In the genomic region with DNA sequence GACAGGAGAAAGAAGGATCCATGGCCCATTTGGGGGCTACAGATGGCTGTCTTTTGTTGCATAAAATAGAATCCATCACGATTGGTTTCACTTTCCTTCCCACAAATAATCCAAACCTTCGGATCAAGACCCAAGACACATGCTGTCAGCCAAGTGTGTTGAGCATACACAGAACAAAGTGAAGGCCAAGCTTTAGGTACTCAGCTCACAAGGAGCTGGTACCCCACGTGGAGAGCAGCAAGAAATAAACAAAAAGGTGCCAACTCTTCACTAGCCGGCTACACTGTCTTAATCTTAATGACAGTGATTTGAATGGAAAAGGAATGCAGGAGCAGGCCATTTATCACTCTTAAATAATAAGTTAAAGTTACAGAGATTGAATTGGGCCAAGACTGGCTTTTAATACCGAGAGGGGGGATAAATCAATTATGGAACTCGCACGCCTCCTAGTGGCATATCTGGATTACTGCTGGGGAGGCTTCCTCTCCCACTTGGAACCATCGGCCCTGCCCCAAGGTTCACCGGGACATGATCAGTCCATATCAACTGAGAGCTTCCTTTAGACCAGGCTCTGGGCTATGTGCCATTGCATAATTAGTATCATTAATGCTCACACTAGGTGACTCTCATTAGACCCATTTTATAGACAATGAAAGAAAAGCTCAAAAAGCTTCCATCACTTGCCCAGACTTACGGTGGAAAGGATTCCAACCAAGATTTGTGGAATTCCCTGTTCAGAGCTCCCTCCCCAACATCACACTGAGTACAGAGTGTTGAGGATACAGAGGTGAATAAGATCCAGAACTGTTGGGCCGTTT, we compare ENCODE assay signal across 8 cellular contexts.
DNase-seq lines count a peak whose midpoint lies in the region; ATAC-seq and TF ChIP-seq lines count a peak whose summit lies in the region.

No MANE protein-coding gene starts in this region.

- POLR2A ChIA-PET in CD4-positive, alpha-beta T cell (lab: Charles Lee): no interaction called here

- no peak for ATAC-seq in CD4-positive, alpha-beta T cell (ENCODE audit: poor library complexity)
- ATAC-seq in GM18517 (IDR thresholded peaks at IDR 0.05; ENCODE audit: unreplicated experiment): no peak

- no peaks in the 10 kb centered on the region for H3K79me2 ChIP-seq in mesendoderm (ENCODE audit: control insufficient read depth, insufficient read depth, low read length)

- no peak overlapping the region for H3K27ac ChIP-seq in CD4-positive, alpha-beta T cell (ENCODE audit: low read depth, low read length)
- no peak overlapping the region for H3K27ac ChIP-seq in mesendoderm (ENCODE audit: low read depth, low read length)
- H3K27ac ChIP-seq in suprapubic skin: peak overlapping the region; percentile 36

- no peak overlapping the region for H3K23ac ChIP-seq in mesendoderm (ENCODE audit: low read length)

- intact Hi-C loops in CD4-positive, alpha-beta T cell (cut with DNase I, micrococcal nuclease): no loop called here

- no peaks in the 10 kb centered on the region for H3K36me3 ChIP-seq in mesendoderm (ENCODE audit: control insufficient read depth, insufficient read depth, low read length)
- H3K36me3 ChIP-seq in suprapubic skin: no peaks in the 10 kb centered on the region

- H3K9me3 ChIP-seq in CD4-positive, alpha-beta T cell (ENCODE audit: control insufficient read depth, low read length): no peaks in the 10 kb centered on the region
- H3K9me3 ChIP-seq in suprapubic skin: no peaks in the 10 kb centered on the region

- DNase-seq in CD4-positive, alpha-beta T cell: no peak
- peak; percentile 54 for DNase-seq in GM19240 (ENCODE audit: insufficient read length, low spot score)
- DNase-seq in LoVo (ENCODE audit: low spot score): peak; percentile 52
- peak; percentile 69 for DNase-seq in SW480 (ENCODE audit: low spot score)
- peak; percentile 67 for DNase-seq in endothelial cell (ENCODE audit: low spot score)
- peak; percentile 70 for DNase-seq in mesendoderm
- peak in 1 of 2 donors; percentile 73 for DNase-seq in suprapubic skin (ENCODE audit: low spot score in 2 of 2)

- H3K18ac ChIP-seq in mesendoderm (ENCODE audit: low read length): no peak overlapping the region

- H3K4me3 Mint-ChIP-seq in CD4-positive, alpha-beta T cell: no peak overlapping the region
- no peak overlapping the region for H3K4me3 Mint-ChIP-seq in endothelial cell (ENCODE audit: unreplicated experiment)

- H2BK120ac ChIP-seq in mesendoderm (ENCODE audit: low read depth, low read length): no peak overlapping the region

- no peak overlapping the region for H3K4ac ChIP-seq in mesendoderm (ENCODE audit: low read depth, low read length)

- H3K9ac ChIP-seq in mesendoderm (ENCODE audit: low read length): no peak overlapping the region

- H3K4me1 Mint-ChIP-seq in CD4-positive, alpha-beta T cell (ENCODE audit: low read depth): no peaks in the 10 kb centered on the region
- H3K4me1 Mint-ChIP-seq in endothelial cell (ENCODE audit: unreplicated experiment): no peaks in the 10 kb centered on the region

- no peak overlapping the region for H4K5ac ChIP-seq in mesendoderm (ENCODE audit: low read length)

- H3K27ac Mint-ChIP-seq in CD4-positive, alpha-beta T cell: no peak overlapping the region
- H3K27ac Mint-ChIP-seq in endothelial cell (ENCODE audit: unreplicated experiment): no peak overlapping the region

- H2BK5ac ChIP-seq in mesendoderm (ENCODE audit: low read length): no peak overlapping the region

- no peak for TF ChIP-seq EP300 in suprapubic skin (IDR thresholded peaks at IDR 0.05)

- H2BK15ac ChIP-seq in mesendoderm (replicated peaks; ENCODE audit: low read depth): no peak overlapping the region

- TF ChIP-seq CTCF in CD4-positive, alpha-beta T cell (IDR thresholded peaks at IDR 0.05): peak; percentile 57
- TF ChIP-seq CTCF in endothelial cell (IDR thresholded peaks at IDR 0.05; ENCODE audit: unreplicated experiment) (peak; percentile 84), suprapubic skin (IDR thresholded peaks at IDR 0.05) (peak; percentile 79 to 81)

- TF ChIP-seq POLR2A in suprapubic skin (IDR thresholded peaks at IDR 0.05): no peak

- no peak overlapping the region for H3K56ac ChIP-seq in mesendoderm (ENCODE audit: low read length)

- no peaks in the 10 kb centered on the region for H3K36me3 Mint-ChIP-seq in CD4-positive, alpha-beta T cell (ENCODE audit: low read depth)
- H3K36me3 Mint-ChIP-seq in endothelial cell (ENCODE audit: low read depth, unreplicated experiment): no peaks in the 10 kb centered on the region

- no CpG with 5 or more reads among the region's 11 CpGs for WGBS in mesendoderm (ENCODE audit: extremely low coverage, insufficient coverage, low lambda C conversion rate)
- WGBS in suprapubic skin: 27% methylated on average over 11 of the region's 11 CpGs

- no peak overlapping the region for H3K4me2 ChIP-seq in mesendoderm (ENCODE audit: low read length)

- H4K8ac ChIP-seq in mesendoderm (ENCODE audit: low read depth, low read length): no peak overlapping the region

- H3K9me3 Mint-ChIP-seq in CD4-positive, alpha-beta T cell: peaks cover 2% of the 10 kb centered on the region
- H3K9me3 Mint-ChIP-seq in endothelial cell (ENCODE audit: unreplicated experiment): no peaks in the 10 kb centered on the region

- H3K27me3 ChIP-seq in CD4-positive, alpha-beta T cell (ENCODE audit: control insufficient read depth, insufficient read depth, low read length): no peaks in the 10 kb centered on the region
- no peaks in the 10 kb centered on the region for H3K27me3 ChIP-seq in mesendoderm (ENCODE audit: insufficient read depth, low read length, poor library complexity)
- no peaks in the 10 kb centered on the region for H3K27me3 ChIP-seq in suprapubic skin

- H3K4me1 ChIP-seq in mesendoderm (ENCODE audit: control insufficient read depth, low read depth, low read length) (no peaks in the 10 kb centered on the region), suprapubic skin (peaks cover 14% of the 10 kb centered on the region)

- H3K27me3 Mint-ChIP-seq in CD4-positive, alpha-beta T cell: peaks cover 4% of the 10 kb centered on the region
- H3K27me3 Mint-ChIP-seq in endothelial cell (ENCODE audit: unreplicated experiment): no peaks in the 10 kb centered on the region

- H3K4me3 ChIP-seq in mesendoderm (ENCODE audit: low read length) (no peak overlapping the region), suprapubic skin (no peak overlapping the region)

- CTCF ChIA-PET in CD4-positive, alpha-beta T cell (lab: Charles Lee): no interaction called here

- H3K79me1 ChIP-seq in mesendoderm (ENCODE audit: low read length): no peaks in the 10 kb centered on the region

- H2AK5ac ChIP-seq in mesendoderm (ENCODE audit: low read length): no peak overlapping the region

Comparison
In these comparisons a context has a peak if more than half of its experiments do, and no peak if none do; other contexts are left out.
1. DNase-seq: peak in GM19240 (single experiment), LoVo (single experiment), SW480 (single experiment), endothelial cell (single experiment) and mesendoderm (single experiment); none in CD4-positive, alpha-beta T cell (0 of 10).
2. Peak in every context shown above with its lines, with median percentiles within 50 percentile points of each other: CTCF ChIP-seq.